Comparison of ENCODE assay signal across 8 cellular contexts in genomic region chr12:120529641-120530314, GRCh38. TPM values are rescaled to one million over a fixed set of nuclear protein-coding genes. Genes with fewer than 3 reads are reported as not detected.
DNase-seq lines count a peak whose midpoint lies in the region; ATAC-seq, FAIRE-seq and TF ChIP-seq lines count a peak whose summit lies in the region.

No MANE protein-coding gene starts in this region.

- H2AFZ ChIP-seq in MM.1S (ENCODE audit: low read length) (peak overlapping the region; percentile 66), neuron (ENCODE audit: low read depth, low read length) (peak overlapping the region; percentile 92)

- no peak for FAIRE-seq in frontal cortex (lab: Jason Lieb, UNC)

- peak overlapping the region; percentile 100 for H3K4me3 Mint-ChIP-seq in T-helper 17 cell

- peaks cover 24% of the 10 kb centered on the region for H3F3A ChIP-seq in MM.1S (ENCODE audit: insufficient read depth, low read length)

- ATAC-seq in T-helper 17 cell = no peak

- no peaks in the 10 kb centered on the region for H3K27me3 ChIP-seq in MM.1S (replicated peaks; ENCODE audit: insufficient read depth, low read length)
- H3K27me3 ChIP-seq in neuron (ENCODE audit: insufficient read depth, low read length) = no peaks in the 10 kb centered on the region

- peaks cover 7% of the 10 kb centered on the region for H3K79me2 ChIP-seq in MM.1S (ENCODE audit: low read length)

- H4K20me1 ChIP-seq in MM.1S (ENCODE audit: insufficient read depth, low read length) = no peaks in the 10 kb centered on the region

- H3K4me1 ChIP-seq in MM.1S (ENCODE audit: low read length) (no peaks in the 10 kb centered on the region), neuron (ENCODE audit: insufficient read depth, low read length) (peaks cover 8% of the 10 kb centered on the region)

- peak; percentile 55 for DNase-seq in ELF-1 (ENCODE audit: low read depth, low spot score)
- peak; percentile 39 for DNase-seq in MM.1S
- no peak for DNase-seq in T-helper 17 cell
- peak; percentile 20 for DNase-seq in fibroblast of gingiva (ENCODE audit: low read depth)
- no peak for DNase-seq in HUDEP-2 (lab: John Stamatoyannopoulos, UW; ENCODE audit: unreplicated experiment in 76 of 76)
- no peak for DNase-seq in NCI-H446 treated with DMSO at 0.1 percent for 48 hours (lab: John Stamatoyannopoulos, UW)
- DNase-seq in frontal cortex (ENCODE audit: low spot score in 2 of 2) = no peak

- H3K4me1 Mint-ChIP-seq in T-helper 17 cell = peaks cover 18% of the 10 kb centered on the region

- H3K9me3 ChIP-seq in MM.1S (replicated peaks; ENCODE audit: insufficient read depth, low read length) (no peaks in the 10 kb centered on the region), T-helper 17 cell (ENCODE audit: control insufficient read depth, low read length, poor library complexity, severe bottlenecking) (no peaks in the 10 kb centered on the region), neuron (ENCODE audit: low read length) (no peaks in the 10 kb centered on the region)

- TF ChIP-seq CTCF in MM.1S (IDR thresholded peaks at IDR 0.05; ENCODE audit: low read length) = no peak

- H3K9me2 ChIP-seq in MM.1S (replicated peaks; ENCODE audit: insufficient read depth, low read length) = no peaks in the 10 kb centered on the region

- peak overlapping the region; percentile 83 for H3K4me3 ChIP-seq in MM.1S (ENCODE audit: low read length)
- H3K4me3 ChIP-seq in neuron (ENCODE audit: low read length) = peak overlapping the region; percentile 59

- no peaks in the 10 kb centered on the region for H3K27me3 Mint-ChIP-seq in T-helper 17 cell

- H3K4me2 ChIP-seq in MM.1S (ENCODE audit: low read depth, low read length) = peak overlapping the region; percentile 72

- peak overlapping the region; percentile 99 for H3K27ac Mint-ChIP-seq in T-helper 17 cell

- peak overlapping the region; percentile 84 for H3K27ac ChIP-seq in MM.1S (ENCODE audit: low read length)

- H3K36me3 Mint-ChIP-seq in T-helper 17 cell (ENCODE audit: low read depth) = peaks cover 4% of the 10 kb centered on the region

- H3K36me3 ChIP-seq in MM.1S (replicated peaks; ENCODE audit: insufficient read depth, low read length) (no peaks in the 10 kb centered on the region), neuron (ENCODE audit: insufficient read depth, low read length) (peaks cover 8% of the 10 kb centered on the region)

- H3K9ac ChIP-seq in MM.1S (ENCODE audit: low read length) = peak overlapping the region; percentile 85

RNA-seq across cellular contexts. Expression of gene COQ5, which starts 0.8 kb away (rescaled TPM):
- 10 to 100 TPM; 11.7 to 11.8 TPM for total RNA-seq in T-helper 17 cell
- total RNA-seq in frontal cortex = 25.3 TPM

RNA-seq across cellular contexts. Expression of gene RNF10, which starts 4.4 kb away (rescaled TPM):
- total RNA-seq in T-helper 17 cell = 100 to 1,000 TPM; 372 to 430 TPM
- 119 TPM for total RNA-seq in frontal cortex

RNA-seq across cellular contexts. Expression of gene DYNLL1, which starts 33.9 kb away (rescaled TPM):
- 10 to 100 TPM; 70.2 to 72.2 TPM for total RNA-seq in T-helper 17 cell
- total RNA-seq in frontal cortex = 279 TPM

RNA-seq across cellular contexts. Expression of gene POP5, which starts 51.4 kb away (rescaled TPM):
- total RNA-seq in T-helper 17 cell (10 to 100 TPM; 26.8 to 28.7 TPM), frontal cortex (27.3 TPM)

Comparison
In these comparisons a context has a peak if more than half of its experiments do, and no peak if none do; other contexts are left out.
1. DNase-seq: peak in ELF-1 (single experiment), MM.1S (single experiment) and fibroblast of gingiva (single experiment); none in T-helper 17 cell (0 of 3), HUDEP-2 (0 of 76), NCI-H446 treated with DMSO at 0.1 percent for 48 hours (single experiment) and frontal cortex (0 of 2).